11 cellular contexts compared by ENCODE assay signal in genomic region chr18:12049983-12050811, GRCh38. TPM values are rescaled to one million over a fixed set of nuclear protein-coding genes. Genes with fewer than 3 reads are reported as not detected.
DNase-seq lines count a peak whose midpoint lies in the region; ATAC-seq lines count a peak whose summit lies in the region.
"Had no signal": no experiment of that assay in that cellular context is flagged by ENCODE, and none has a peak within 500 bp of the region (broad histone marks: within the 10 kb centered on the region; RNA-seq: fewer than 3 reads in every experiment).

No MANE protein-coding gene starts in this region.

- H3K4ac ChIP-seq in mesendoderm (ENCODE audit: low read depth, low read length), result no peak overlapping the region

- no peak overlapping the region for H3K18ac ChIP-seq in mesendoderm (ENCODE audit: low read length)

- no peak overlapping the region for H2BK120ac ChIP-seq in mesendoderm (ENCODE audit: low read depth, low read length)

- DNase-seq in globus pallidus (ENCODE audit: low spot score) (peak; percentile 24), DMS 273 (lab: John Stamatoyannopoulos, UW; ENCODE audit: unreplicated experiment) (no peak), mesendoderm (no peak), NCI-H2107 (lab: John Stamatoyannopoulos, UW) (no peak), iPS-NIHi11 (ENCODE audit: low spot score) (no peak)
- DNase-seq: activated naive CD4-positive, alpha-beta T cell treated with anti-CD3 and anti-CD28 coated beads for 36 hours had no signal

- H3K79me1 ChIP-seq in mesendoderm (ENCODE audit: low read length), result no peaks in the 10 kb centered on the region

- no peak overlapping the region for H4K8ac ChIP-seq in mesendoderm (ENCODE audit: low read depth, low read length)

- H3K27ac ChIP-seq in mesendoderm (ENCODE audit: low read depth, low read length), result no peak overlapping the region

- no peak overlapping the region for H4K5ac ChIP-seq in mesendoderm (ENCODE audit: low read length)

- no peak overlapping the region for H3K23ac ChIP-seq in mesendoderm (ENCODE audit: low read length)

- no peak overlapping the region for H3K9ac ChIP-seq in mesendoderm (ENCODE audit: low read length)

- no peak overlapping the region for H2BK15ac ChIP-seq in mesendoderm (replicated peaks; ENCODE audit: low read depth)

- H3K56ac ChIP-seq in mesendoderm (ENCODE audit: low read length), result no peak overlapping the region

- WGBS in mesendoderm (ENCODE audit: extremely low coverage, insufficient coverage, low lambda C conversion rate), result no CpG with 5 or more reads among the region's 9 CpGs

- H3K4me3 ChIP-seq in mesendoderm (ENCODE audit: low read length), result no peak overlapping the region
- H3K4me3 ChIP-seq: lung had no signal

- no peak overlapping the region for H2BK5ac ChIP-seq in mesendoderm (ENCODE audit: low read length)

- H3K79me2 ChIP-seq in mesendoderm (ENCODE audit: control insufficient read depth, insufficient read depth, low read length), result no peaks in the 10 kb centered on the region

- no peaks in the 10 kb centered on the region for H3K36me3 ChIP-seq in mesendoderm (ENCODE audit: control insufficient read depth, insufficient read depth, low read length)

- ATAC-seq in GM18867 (IDR thresholded peaks at IDR 0.05; ENCODE audit: unreplicated experiment) (peak; percentile 93), HG02588 (IDR thresholded peaks at IDR 0.05; ENCODE audit: unreplicated experiment) (peak; percentile 88), HG03558 (IDR thresholded peaks at IDR 0.05; ENCODE audit: extremely low read depth, unreplicated experiment) (peak; percentile 68)

- H3K4me1 ChIP-seq in mesendoderm (ENCODE audit: control insufficient read depth, low read depth, low read length), result no peaks in the 10 kb centered on the region

- H3K27me3 ChIP-seq in mesendoderm (ENCODE audit: insufficient read depth, low read length, poor library complexity), result no peaks in the 10 kb centered on the region

- H2AK5ac ChIP-seq in mesendoderm (ENCODE audit: low read length), result no peak overlapping the region

- no peak overlapping the region for H3K4me2 ChIP-seq in mesendoderm (ENCODE audit: low read length)

RNA-seq across cellular contexts. Expression of gene ANKRD62, which starts 43.4 kb away (rescaled TPM):
- 0.04 TPM for polyA plus RNA-seq in mesendoderm (2013, experiment 1 of 2)
- polyA plus RNA-seq in mesendoderm (2013, experiment 2 of 2), result 0.03 TPM
- polyA plus RNA-seq: urinary bladder had no signal
